ENCODE assay signal across 8 cellular contexts in the genomic region with DNA sequence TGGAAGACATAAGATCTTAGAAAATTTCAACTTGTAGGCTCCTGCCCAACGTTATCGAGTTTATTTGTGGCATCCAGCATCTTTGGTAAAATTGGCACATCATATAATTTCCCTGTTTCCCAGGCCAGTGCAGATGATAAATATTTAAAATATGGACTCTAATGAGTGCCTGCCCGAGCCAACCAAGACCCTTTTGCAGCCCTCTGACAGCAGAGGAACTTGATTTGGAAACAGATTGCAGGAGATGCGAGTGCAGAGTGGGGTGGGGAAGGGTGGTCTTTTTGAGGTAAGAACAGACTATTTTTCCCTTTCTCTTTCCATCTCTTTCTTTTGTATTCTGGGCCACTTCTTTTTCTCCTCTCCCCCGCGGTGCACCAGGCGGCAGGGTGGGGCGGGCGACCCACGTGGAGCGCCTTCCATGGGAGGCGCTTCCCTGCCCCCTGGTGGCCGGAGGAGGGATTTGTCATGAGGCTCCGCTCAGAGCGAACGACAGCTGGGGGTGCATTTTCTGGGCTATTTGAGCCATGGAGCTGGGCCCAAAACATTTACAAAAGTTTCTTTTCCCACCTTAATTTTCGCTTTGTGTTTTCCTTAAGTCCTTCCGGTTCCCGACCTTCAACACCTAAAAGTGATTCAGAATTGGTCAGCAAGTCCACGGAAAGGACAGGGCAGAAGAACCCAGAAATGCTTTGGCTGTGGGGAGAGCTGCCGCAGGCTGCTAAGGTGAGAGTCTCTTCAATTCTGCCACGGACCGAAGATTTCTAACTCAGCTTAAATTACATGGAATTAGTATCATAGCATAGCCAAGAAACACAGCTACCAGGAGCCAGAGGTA. TPM values are rescaled to one million over a fixed set of nuclear protein-coding genes. Genes with fewer than 3 reads are reported as not detected.
DNase-seq lines count a peak whose midpoint lies in the region; ATAC-seq, FAIRE-seq and TF ChIP-seq lines count a peak whose summit lies in the region.

No MANE protein-coding gene starts in this region.

- H3K4me1 Mint-ChIP-seq in activated naive CD4-positive, alpha-beta T cell treated with anti-CD3 and anti-CD28 coated beads, Interleukin-2, amount 10 ng/mL, durations not matched to agents 7 days and 5 days: peaks cover 52% of the 10 kb centered on the region
- H3K4me1 Mint-ChIP-seq in progenitor cell of endocrine pancreas (ENCODE audit: low read depth): no peaks in the 10 kb centered on the region

- no peak overlapping the region for H3K4me2 ChIP-seq in KMS-11

- no peak overlapping the region for H2AFZ ChIP-seq in KMS-11 (ENCODE audit: low read depth)

- no peaks in the 10 kb centered on the region for H3K27me3 ChIP-seq in KMS-11 (ENCODE audit: insufficient read depth, low read depth)

- H3K79me2 ChIP-seq in KMS-11 (ENCODE audit: insufficient read depth, low read depth): peaks cover 26% of the 10 kb centered on the region; the same call in 1 of the 2 replicates

- ATAC-seq in GM21786 (IDR thresholded peaks at IDR 0.05; ENCODE audit: unreplicated experiment): peak; percentile 80

- H4K20me1 ChIP-seq in KMS-11 (ENCODE audit: insufficient read depth): no peaks in the 10 kb centered on the region

- H3K9me3 Mint-ChIP-seq in activated naive CD4-positive, alpha-beta T cell treated with anti-CD3 and anti-CD28 coated beads, Interleukin-2, amount 10 ng/mL, durations not matched to agents 7 days and 5 days: no peaks in the 10 kb centered on the region
- no peaks in the 10 kb centered on the region for H3K9me3 Mint-ChIP-seq in progenitor cell of endocrine pancreas (ENCODE audit: low read depth)

- H3K27me3 Mint-ChIP-seq in activated naive CD4-positive, alpha-beta T cell treated with anti-CD3 and anti-CD28 coated beads, Interleukin-2, amount 10 ng/mL, durations not matched to agents 7 days and 5 days: no peaks in the 10 kb centered on the region
- H3K27me3 Mint-ChIP-seq in progenitor cell of endocrine pancreas: peaks cover 7% of the 10 kb centered on the region

- peaks cover 38% of the 10 kb centered on the region for H3K4me1 ChIP-seq in KMS-11 (ENCODE audit: low read depth, poor library complexity, severe bottlenecking)

- peak; percentile 94 for TF ChIP-seq CTCF in KMS-11 (conservative IDR thresholded peaks at IDR 0.05; ENCODE audit: low read depth, low read length)
- TF ChIP-seq CTCF in progenitor cell of endocrine pancreas (IDR thresholded peaks at IDR 0.05; ENCODE audit: unreplicated experiment): peak; percentile 96

- CTCF ChIA-PET in activated naive CD4-positive, alpha-beta T cell treated with anti-CD3 and anti-CD28 coated beads, Interleukin-2, amount 10 ng/mL, durations not matched to agents 7 days and 5 days (lab: Charles Lee): interaction anchor here (0.7 to 13.3 kb wide), 18 partner anchors 8 to 1228 kb away, joined by 3 to 362 read pairs (median 4); a partner anchor contains a TSS

- H3K4me3 ChIP-seq in KMS-11 (IDR thresholded peaks at IDR 0.05; ENCODE audit: insufficient read depth, low read depth, low read length) (no peak overlapping the region), SK-N-MC (peak overlapping the region; percentile 39)

- no peaks in the 10 kb centered on the region for H3K36me3 ChIP-seq in KMS-11 (ENCODE audit: insufficient read depth)
- peaks cover 5% of the 10 kb centered on the region; the same call in 1 of the 2 replicates for H3K36me3 ChIP-seq in SK-N-MC (ENCODE audit: insufficient read depth, low read length)

- DNase-seq in GM03348 (ENCODE audit: low spot score) (peak; percentile 92), SK-N-MC (ENCODE audit: low read depth, low spot score) (no peak), head of caudate nucleus (peak; percentile 72 to 96 (median 88)), progenitor cell of endocrine pancreas (ENCODE audit: low spot score, unreplicated experiment) (peak; percentile 74), urothelium cell line (ENCODE audit: low spot score) (peak; percentile 91)
- peak; percentile 89 for DNase-seq in activated naive CD4-positive, alpha-beta T cell treated with anti-CD3 and anti-CD28 coated beads, Interleukin-2, amount 10 ng/mL, durations not matched to agents 7 days and 5 days

- no peak overlapping the region for H3K27ac ChIP-seq in KMS-11
- H3K27ac ChIP-seq in SK-N-MC: no peak overlapping the region

- H3K36me3 Mint-ChIP-seq in activated naive CD4-positive, alpha-beta T cell treated with anti-CD3 and anti-CD28 coated beads, Interleukin-2, amount 10 ng/mL, durations not matched to agents 7 days and 5 days: peaks cover 62% of the 10 kb centered on the region
- H3K36me3 Mint-ChIP-seq in progenitor cell of endocrine pancreas (ENCODE audit: insufficient read depth): peaks cover 13% of the 10 kb centered on the region

- H3K9ac ChIP-seq in KMS-11 (no peak overlapping the region), SK-N-MC (ENCODE audit: insufficient read length) (no peak overlapping the region)

- peak overlapping the region; percentile 46 for H3K4me3 Mint-ChIP-seq in activated naive CD4-positive, alpha-beta T cell treated with anti-CD3 and anti-CD28 coated beads, Interleukin-2, amount 10 ng/mL, durations not matched to agents 7 days and 5 days
- H3K4me3 Mint-ChIP-seq in progenitor cell of endocrine pancreas (ENCODE audit: low read depth): no peak overlapping the region

- H3K9me3 ChIP-seq in SK-N-MC (ENCODE audit: low read depth, low read length): no peaks in the 10 kb centered on the region

- peak overlapping the region; percentile 68 for H3K27ac Mint-ChIP-seq in activated naive CD4-positive, alpha-beta T cell treated with anti-CD3 and anti-CD28 coated beads, Interleukin-2, amount 10 ng/mL, durations not matched to agents 7 days and 5 days
- H3K27ac Mint-ChIP-seq in progenitor cell of endocrine pancreas: no peak overlapping the region

- no peak for FAIRE-seq in urothelium cell line (lab: Jason Lieb, UNC)

- intact Hi-C loops in head of caudate nucleus (cut with DNase I): loop anchor here (2.0 to 10.0 kb wide), 3 partner anchors 37 to 304 kb away; no protein-coding TSS in a partner anchor

RNA-seq across cellular contexts. Expression of a gene that starts 32.7 kb away (rescaled TPM):
- 18.3 and 23.5 TPM in 2 replicates for total RNA-seq in progenitor cell of endocrine pancreas
